ENCODE assay signal across 14 cellular contexts in genomic region chr1:205782627-205783470, GRCh38. TPM values are rescaled to one million over a fixed set of nuclear protein-coding genes. Genes with fewer than 3 reads are reported as not detected.
DNase-seq lines count a peak whose midpoint lies in the region; ATAC-seq, FAIRE-seq and TF ChIP-seq lines count a peak whose summit lies in the region.
"Had no signal": no experiment of that assay in that cellular context is flagged by ENCODE, and none has a peak within 500 bp of the region (broad histone marks: within the 10 kb centered on the region; RNA-seq: fewer than 3 reads in every experiment).

No MANE protein-coding gene starts in this region.

- intact Hi-C loops in GM12878 (cut with micrococcal nuclease; ENCODE audit: unreplicated experiment), result loop anchor here (5.0 kb wide), 1 partner anchor 126 kb away; no protein-coding TSS in a partner anchor
- intact Hi-C loops in esophagus squamous epithelium (cut with DNase I), result no loop called here

- CTCF ChIA-PET in GM12878 (lab: Yijun Ruan, JAX), result interaction anchor here (0.7 to 2.4 kb wide), 14 partner anchors 9 to 202 kb away, joined by 3 to 18 read pairs (median 4); no protein-coding TSS in a partner anchor

- POLR2A ChIA-PET in GM12878 (lab: Charles Lee), result no interaction called here
- POLR2A ChIA-PET in naive thymus-derived CD8-positive, alpha-beta T cell (lab: Charles Lee), result interaction anchor here (2.4 kb wide), 1 partner anchor 33 kb away, joined by 12 read pairs; the partner anchor contains the start of gene NUCKS1

- H3K9me3 ChIP-seq in GM12878 (replicated peaks; ENCODE audit: control insufficient read depth, insufficient read depth, low read length) (no peaks in the 10 kb centered on the region), esophagus squamous epithelium (no peaks in the 10 kb centered on the region)
- H3K9me3 ChIP-seq: SJCRH30, uterus had no signal

- no peak overlapping the region for H3K4me3 Mint-ChIP-seq in naive thymus-derived CD8-positive, alpha-beta T cell
- H3K4me3 Mint-ChIP-seq: activated naive CD8-positive, alpha-beta T cell had no signal

- no peaks in the 10 kb centered on the region for H3K79me2 ChIP-seq in GM12878 (ENCODE audit: control insufficient read depth, insufficient read depth, low read length)

- H3K27ac ChIP-seq in GM12878 (ENCODE audit: control insufficient read depth, insufficient read depth) (no peak overlapping the region), esophagus squamous epithelium (no peak overlapping the region)
- H3K27ac ChIP-seq: epithelial cell of prostate, SJCRH30, uterus had no signal

- SMC1A ChIA-PET in GM12878 (lab: Charles Lee; ENCODE audit: uncharacterized antibody, unreplicated experiment), result interaction anchor here (0.9 to 1.4 kb wide), 8 partner anchors 9 to 126 kb away, joined by 3 to 11 read pairs (median 4); no protein-coding TSS in a partner anchor

- no peak for TF ChIP-seq CTCF in GM12878 (IDR thresholded peaks at IDR 0.05 in 2 of 3, conservative IDR thresholded peaks at IDR 0.05 in 1 of 3; ENCODE audit: control insufficient read depth in 2 of 3, extremely low read depth in 1 of 3, insufficient read depth in 1 of 3, low read depth in 3 of 3, low read length in 3 of 3)
- TF ChIP-seq CTCF in esophagus squamous epithelium (IDR thresholded peaks at IDR 0.05), result no peak

- no peaks in the 10 kb centered on the region for H3K4me1 ChIP-seq in GM12878 (ENCODE audit: control insufficient read depth, insufficient read depth, low read length)
- no peaks in the 10 kb centered on the region for H3K4me1 ChIP-seq in esophagus squamous epithelium
- H3K4me1 ChIP-seq: SJCRH30, uterus had no signal

- no peak for TF ChIP-seq EP300 in GM12878 (IDR thresholded peaks at IDR 0.05; ENCODE audit: borderline replicate concordance in 1 of 2, control insufficient read depth in 1 of 2, low read depth in 2 of 2, low read length in 2 of 2)

- no peaks in the 10 kb centered on the region for H3K36me3 Mint-ChIP-seq in naive thymus-derived CD8-positive, alpha-beta T cell
- H3K36me3 Mint-ChIP-seq: activated naive CD8-positive, alpha-beta T cell had no signal

- peaks cover 0 to 6% of the 10 kb centered on the region in 2 experiments; a peak in 1 of 4 replicates for H3K27me3 ChIP-seq in GM12878 (replicated peaks in 1 of 2; ENCODE audit: control insufficient read depth in 2 of 2, insufficient read depth in 2 of 2, low read length in 1 of 2)
- no peaks in the 10 kb centered on the region for H3K27me3 ChIP-seq in esophagus squamous epithelium
- H3K27me3 ChIP-seq: SJCRH30, uterus had no signal

- H3K4me1 Mint-ChIP-seq in naive thymus-derived CD8-positive, alpha-beta T cell, result peaks cover 5 to 17% (median 12%) of the 10 kb centered on the region in 4 donors

- no peak for FAIRE-seq in GM12878 (lab: Jason Lieb, UNC)

- 22% methylated on average over 4 of the region's 4 CpGs for WGBS in GM12878 (ENCODE audit: insufficient coverage, insufficient replicate concordance, low lambda C conversion rate, missing lambda C conversion rate)
- 56 to 66% methylated on average over 4 of the region's 4 CpGs for WGBS in esophagus squamous epithelium, 2 donors

- no peak for TF ChIP-seq POLR2A in GM12878 (IDR thresholded peaks at IDR 0.05; ENCODE audit: low read depth, low read length)
- TF ChIP-seq POLR2A in esophagus squamous epithelium (IDR thresholded peaks at IDR 0.05), result no peak

- ATAC-seq in GM12878 (peak; percentile 23; the same call in 1 of the 3 replicates), GM18868 (IDR thresholded peaks at IDR 0.05; ENCODE audit: unreplicated experiment) (no peak), HG03139 (IDR thresholded peaks at IDR 0.05; ENCODE audit: unreplicated experiment) (no peak)
- ATAC-seq in naive thymus-derived CD8-positive, alpha-beta T cell, result peak; percentile 49 to 91

- H3K4me2 ChIP-seq in GM12878 (ENCODE audit: control insufficient read depth, insufficient read depth), result no peak overlapping the region

- H3K27ac Mint-ChIP-seq in naive thymus-derived CD8-positive, alpha-beta T cell, result peak overlapping the region in 8 of 10 donors; percentile 6 to 90 (median 66)
- H3K27ac Mint-ChIP-seq: activated naive CD8-positive, alpha-beta T cell had no signal

- H3K9ac ChIP-seq in GM12878 (ENCODE audit: control insufficient read depth, insufficient read depth, low read length), result no peak overlapping the region

- BruUV-seq in GM12878 (replicated peaks; lab: Mats Ljungman, UMichigan), result no TSS peak

- TF ChIP-seq RAD21 in GM12878 (IDR thresholded peaks at IDR 0.05; ENCODE audit: insufficient read depth, low read depth, low read length), result 0 out of 2 replicates have a peak, but pooled peaks have one; percentile 12

- H3K4me3 ChIP-seq in GM12878 (no peak overlapping the region), esophagus squamous epithelium (no peak overlapping the region)
- H3K4me3 ChIP-seq: SJCRH30, uterus had no signal

- H3K27me3 Mint-ChIP-seq in naive thymus-derived CD8-positive, alpha-beta T cell, result no peaks in the 10 kb centered on the region
- H3K27me3 Mint-ChIP-seq: activated naive CD8-positive, alpha-beta T cell had no signal

- peak; percentile 40 for DNase-seq in NOMO-1 treated with DMSO at 0.1 percent for 48 hours (lab: John Stamatoyannopoulos, UW; ENCODE audit: unreplicated experiment)
- DNase-seq in NOMO-1 treated with dmso at 0.1 percent for 144 hours (lab: John Stamatoyannopoulos, UW; ENCODE audit: unreplicated experiment), result no peak
- DNase-seq in EH (ENCODE audit: low read depth), result peak; percentile 15
- no peak for DNase-seq in GM12878 (ENCODE audit: low read depth, low spot score)
- DNase-seq in naive thymus-derived CD8-positive, alpha-beta T cell, result peak in 4 of 10 donors; percentile 18 to 54 (median 34)
- no peak for DNase-seq in esophagus squamous epithelium (lab: John Stamatoyannopoulos, UW)
- DNase-seq: NCI-H2171; SJCRH30; stimulated activated CD4-positive, alpha-beta T cell treated with anti-CD3 and anti-CD28 coated beads, Interleukin-2, amount 100 ng/mL, for 48 hours; uterus had no signal

- H3K36me3 ChIP-seq in GM12878 (ENCODE audit: control insufficient read depth in 2 of 2, insufficient read depth in 2 of 2, low read length in 1 of 2) (no peaks in the 10 kb centered on the region), esophagus squamous epithelium (no peaks in the 10 kb centered on the region)
- H3K36me3 ChIP-seq: SJCRH30, uterus had no signal

- in situ Hi-C loops in GM12878 (cut with MboI), result no loop called here

- H2AFZ ChIP-seq in GM12878 (ENCODE audit: control insufficient read depth, low read depth, low read length), result no peak overlapping the region

- RAD21 ChIA-PET in GM12878 (lab: Charles Lee; ENCODE audit: unreplicated experiment), result interaction anchor here (1.0 to 2.3 kb wide), 6 partner anchors 11 to 190 kb away, joined by 3 to 16 read pairs (median 4); no protein-coding TSS in a partner anchor

- no peaks in the 10 kb centered on the region for H4K20me1 ChIP-seq in GM12878 (ENCODE audit: control insufficient read depth, insufficient read depth)

- H3K9me3 Mint-ChIP-seq in naive thymus-derived CD8-positive, alpha-beta T cell, result no peaks in the 10 kb centered on the region

RNA-seq across cellular contexts. Expression of gene RAB29, which starts 7.6 kb away (rescaled TPM):
- total RNA-seq in GM12878 (2013; cell fraction: nucleolus; rRNA removed), result 52.7 and 57.1 TPM in 2 replicates
- 11.7 and 15.9 TPM in 2 replicates for total RNA-seq in GM12878 (2014; rRNA removed)
- 16.8 and 18.0 TPM in 2 replicates for total RNA-seq in GM12878 (2014; rRNA removed; fragmentation: Illumina TruSeq; extraction: Trizol)
- total RNA-seq in GM12878 (2021), result 12.5 TPM in 2 replicates
- polyA plus RNA-seq in GM12878 (2011; ENCODE audit: low read depth), result 8.1 TPM
- polyA plus RNA-seq in GM12878 (2011; rRNA removed), result 74.5 and 75.5 TPM in 2 replicates
- polyA plus RNA-seq in GM12878 (2011; cell fraction: cytosol; rRNA removed), result 65.7 and 79.1 TPM in 2 replicates
- polyA plus RNA-seq in GM12878 (2011; cell fraction: nucleus; rRNA removed), result 22.2 and 26.9 TPM in 2 replicates
- 13.3 and 14.9 TPM in 2 replicates for polyA plus RNA-seq in GM12878 (2012)
- polyA plus RNA-seq in GM12878 (2014; fragmentation: Illumina TruSeq; extraction: Trizol), result 20.5 and 22.6 TPM in 2 replicates
- polyA plus RNA-seq in GM12878 (2014; fragmentation: Nextera tagmentation; extraction: Ambion mirVana), result 10 to 100 TPM; 12.6 to 16.2 TPM
- 15.7 and 15.8 TPM in 2 replicates for polyA plus RNA-seq in GM12878 (2014; rRNA removed)
- polyA plus RNA-seq in GM12878 (2016; fragmentation: Nextera tagmentation; extraction: Ambion mirVana), result 10 to 100 TPM; 13.7 to 14.2 TPM
- polyA minus RNA-seq in GM12878 (2011; rRNA and poly(A)+ RNA removed), result 49.7 and 57.1 TPM in 2 replicates
- 19.2 and 22.4 TPM in 2 replicates for polyA minus RNA-seq in GM12878 (2011; cell fraction: cytosol; rRNA and poly(A)+ RNA removed)
- polyA minus RNA-seq in GM12878 (2011; cell fraction: nucleus; rRNA and poly(A)+ RNA removed), result 15.2 and 23.0 TPM in 2 replicates
- 10 to 100 TPM; 50.2 to 50.3 TPM for total RNA-seq in naive thymus-derived CD8-positive, alpha-beta T cell
- 100 to 1,000 TPM in 1 of 3 donors, 10 to 100 TPM in 2; 71.3 to 113 (median 84.6) TPM for polyA plus RNA-seq in naive thymus-derived CD8-positive, alpha-beta T cell
- total RNA-seq in esophagus squamous epithelium, result 10 to 100 TPM in 1 of 4 donors, 1 to 10 TPM in 3; 3.0 to 19.3 (median 7.0) TPM

RNA-seq across cellular contexts. Expression of gene SLC41A1, which starts 30.1 kb away (rescaled TPM):
- total RNA-seq in GM12878 (2013; cell fraction: nucleolus; rRNA removed), result 1.5 TPM in 2 replicates
- total RNA-seq in GM12878 (2014; rRNA removed) (0.22 and 0.45 TPM in 2 replicates), GM12878 (2014; rRNA removed; fragmentation: Illumina TruSeq; extraction: Trizol) (0.22 and 0.28 TPM in 2 replicates), GM12878 (2021) (0.40 and 0.69 TPM in 2 replicates), esophagus squamous epithelium (10 to 100 TPM in 2 of 4 donors, 1 to 10 TPM in 2; 5.2 to 14.1 (median 8.3) TPM)
- polyA plus RNA-seq in GM12878 (2011; ENCODE audit: low read depth), result 1.0 TPM
- polyA plus RNA-seq in GM12878 (2011; rRNA removed) (10.6 and 11.3 TPM in 2 replicates), GM12878 (2014; fragmentation: Illumina TruSeq; extraction: Trizol) (0.48 and 0.71 TPM in 2 replicates), GM12878 (2014; fragmentation: Nextera tagmentation; extraction: Ambion mirVana) (under 1 TPM; 0.13 to 0.15 TPM), GM12878 (2014; rRNA removed) (0.36 and 0.40 TPM in 2 replicates), GM12878 (2016; fragmentation: Nextera tagmentation; extraction: Ambion mirVana) (under 1 TPM; 0.24 to 0.96 TPM)
- 7.6 and 10.4 TPM in 2 replicates for polyA plus RNA-seq in GM12878 (2011; cell fraction: cytosol; rRNA removed)
- 15.7 and 18.2 TPM in 2 replicates for polyA plus RNA-seq in GM12878 (2011; cell fraction: nucleus; rRNA removed)
- 1.1 and 1.5 TPM in 2 replicates for polyA plus RNA-seq in GM12878 (2012)
- polyA minus RNA-seq in GM12878 (2011; rRNA and poly(A)+ RNA removed), result 5.4 and 6.6 TPM in 2 replicates
- 2.3 and 2.9 TPM in 2 replicates for polyA minus RNA-seq in GM12878 (2011; cell fraction: cytosol; rRNA and poly(A)+ RNA removed)
- 3.6 and 4.0 TPM in 2 replicates for polyA minus RNA-seq in GM12878 (2011; cell fraction: nucleus; rRNA and poly(A)+ RNA removed)
- total RNA-seq in naive thymus-derived CD8-positive, alpha-beta T cell, result 10 to 100 TPM; 29.0 to 31.0 TPM
- polyA plus RNA-seq in naive thymus-derived CD8-positive, alpha-beta T cell, result 10 to 100 TPM in 2 of 3 donors, 1 to 10 TPM in 1; 9.0 to 19.3 (median 13.1) TPM

RNA-seq across cellular contexts. Expression of gene NUCKS1, which starts 32.9 kb away (rescaled TPM):
- 43.7 and 102 TPM in 2 replicates for total RNA-seq in GM12878 (2013; cell fraction: nucleolus; rRNA removed)
- total RNA-seq in GM12878 (2014; rRNA removed) (55.4 and 81.8 TPM in 2 replicates), GM12878 (2014; rRNA removed; fragmentation: Illumina TruSeq; extraction: Trizol) (127 and 135 TPM in 2 replicates), GM12878 (2021) (126 and 133 TPM in 2 replicates), esophagus squamous epithelium (10 to 100 TPM; 32.4 to 73.4 (median 60.9) TPM)
- polyA plus RNA-seq in GM12878 (2011; ENCODE audit: low read depth), result 21.8 TPM
- polyA plus RNA-seq in GM12878 (2011; rRNA removed) (68.3 and 124 TPM in 2 replicates), GM12878 (2014; fragmentation: Illumina TruSeq; extraction: Trizol) (98.4 and 130 TPM in 2 replicates), GM12878 (2014; fragmentation: Nextera tagmentation; extraction: Ambion mirVana) (10 to 100 TPM; 40.5 to 41.7 TPM), GM12878 (2014; rRNA removed) (47.3 and 60.3 TPM in 2 replicates), GM12878 (2016; fragmentation: Nextera tagmentation; extraction: Ambion mirVana) (10 to 100 TPM; 53.5 to 55.7 TPM)
- polyA plus RNA-seq in GM12878 (2011; cell fraction: cytosol; rRNA removed), result 25.5 and 27.9 TPM in 2 replicates
- 14.5 and 18.7 TPM in 2 replicates for polyA plus RNA-seq in GM12878 (2011; cell fraction: nucleus; rRNA removed)
- polyA plus RNA-seq in GM12878 (2012), result 39.6 and 47.4 TPM in 2 replicates
- polyA minus RNA-seq in GM12878 (2011; rRNA and poly(A)+ RNA removed), result 63.1 and 97.2 TPM in 2 replicates
- polyA minus RNA-seq in GM12878 (2011; cell fraction: cytosol; rRNA and poly(A)+ RNA removed), result 28.1 and 33.3 TPM in 2 replicates
- polyA minus RNA-seq in GM12878 (2011; cell fraction: nucleus; rRNA and poly(A)+ RNA removed), result 29.3 and 34.8 TPM in 2 replicates
- 100 to 1,000 TPM; 110 to 115 TPM for total RNA-seq in naive thymus-derived CD8-positive, alpha-beta T cell
- polyA plus RNA-seq in naive thymus-derived CD8-positive, alpha-beta T cell, result 10 to 100 TPM; 17.3 to 26.1 (median 18.6) TPM

Comparison
In these comparisons a context has a peak if more than half of its experiments do, and no peak if none do; other contexts are left out.
1. DNase-seq: peak in NOMO-1 treated with DMSO at 0.1 percent for 48 hours (single experiment) and EH (single experiment); none in NOMO-1 treated with dmso at 0.1 percent for 144 hours (single experiment), GM12878 (single experiment) and esophagus squamous epithelium (single experiment).
2. ATAC-seq: peak in GM12878 (single experiment) and naive thymus-derived CD8-positive, alpha-beta T cell (2 of 2); none in GM18868 (single experiment) and HG03139 (single experiment).